In genomic region chr3:190301591-190301990, GRCh38 we compare ENCODE assay signal across 15 cellular contexts. TPM values are rescaled to one million over a fixed set of nuclear protein-coding genes. Genes with fewer than 3 reads are reported as not detected.
DNase-seq lines count a peak whose midpoint lies in the region; ATAC-seq, FAIRE-seq and TF ChIP-seq lines count a peak whose summit lies in the region.
"Had no signal": no experiment of that assay in that cellular context is flagged by ENCODE, and none has a peak within 500 bp of the region (broad histone marks: within the 10 kb centered on the region; RNA-seq: fewer than 3 reads in every experiment).

No MANE protein-coding gene starts in this region.

- peaks cover 5% of the 10 kb centered on the region for H3K4me1 Mint-ChIP-seq in central memory CD8-positive, alpha-beta T cell

- H3K27ac ChIP-seq in ACC112 (ENCODE audit: low read depth, low read length), result no peak overlapping the region
- no peak overlapping the region for H3K27ac ChIP-seq in effector memory CD4-positive, alpha-beta T cell (ENCODE audit: insufficient read depth, low read length, poor library complexity, severe bottlenecking)
- no peak overlapping the region for H3K27ac ChIP-seq in body of pancreas

- H3K79me2 ChIP-seq in ACC112 (ENCODE audit: control insufficient read depth, insufficient read depth, low read length, unreplicated experiment), result no peaks in the 10 kb centered on the region

- WGBS in body of pancreas, 2 donors, result 56 to 64% methylated on average over 3 of the region's 3 CpGs

- H3K27me3 ChIP-seq in ACC112 (ENCODE audit: insufficient read depth, low read length) (no peaks in the 10 kb centered on the region), body of pancreas (no peaks in the 10 kb centered on the region), H7 (ENCODE audit: control insufficient read depth, insufficient read depth, low read length) (no peaks in the 10 kb centered on the region)
- H3K27me3 ChIP-seq in effector memory CD4-positive, alpha-beta T cell (replicated peaks; ENCODE audit: control insufficient read depth, insufficient read depth, low read length, poor library complexity, severe bottlenecking), result no peaks in the 10 kb centered on the region

- DNase-seq in GM12892 (ENCODE audit: insufficient read length), result no peak
- peak; percentile 21 for DNase-seq in SIG-M5 (lab: John Stamatoyannopoulos, UW)
- no peak for DNase-seq in central memory CD8-positive, alpha-beta T cell (ENCODE audit: low spot score in 2 of 2)
- DNase-seq in effector memory CD4-positive, alpha-beta T cell, result no peak
- DNase-seq in body of pancreas, result no peak
- DNase-seq in H7, result no peak
- no peak for DNase-seq in DMS53 treated with DMSO at 0.1 percent for 48 hours (lab: John Stamatoyannopoulos, UW; ENCODE audit: unreplicated experiment)
- DNase-seq: activated effector memory CD4-positive, alpha-beta T cell treated with anti-CD3 and anti-CD28 coated beads, Interleukin-2, amount 50 U/mL, for 16 hours; HFFc6; islet precursor cell; NCI-H69; retina; stimulated activated CD4-positive, alpha-beta T cell treated with anti-CD3 and anti-CD28 coated beads, Interleukin-2, amount 100 ng/mL, for 48 hours; stimulated activated naive B cell treated with anti-CD40 and anti-IgM and Interleukin-4, amounts not matched to agents 10 μg/mL and 1 μg/mL and 100 μg/mL, for 72 hours had no signal

- no peaks in the 10 kb centered on the region for H3K36me3 ChIP-seq in ACC112 (ENCODE audit: insufficient read depth, low read length)
- no peaks in the 10 kb centered on the region for H3K36me3 ChIP-seq in effector memory CD4-positive, alpha-beta T cell (ENCODE audit: control insufficient read depth, insufficient read depth, low read length)
- no peaks in the 10 kb centered on the region for H3K36me3 ChIP-seq in body of pancreas (replicated peaks in 1 of 2; ENCODE audit: insufficient read depth in 1 of 2, low read depth in 2 of 2)
- H3K36me3 ChIP-seq in H7 (replicated peaks; ENCODE audit: control insufficient read depth, insufficient read depth, low read length), result no peaks in the 10 kb centered on the region

- H3K9me3 Mint-ChIP-seq in central memory CD8-positive, alpha-beta T cell, result no peaks in the 10 kb centered on the region
- H3K9me3 Mint-ChIP-seq: HFFc6; stimulated activated naive B cell treated with anti-CD40 and anti-IgM and Interleukin-4, amounts not matched to agents 10 μg/mL and 1 μg/mL and 100 μg/mL, for 72 hours had no signal

- peak overlapping the region; percentile 57 for H2AFZ ChIP-seq in ACC112 (ENCODE audit: low read length, unreplicated experiment)

- FAIRE-seq in GM12892 (lab: Jason Lieb, UNC), result peak; percentile 46

- intact Hi-C loops in body of pancreas (cut with DNase I), result no loop called here

- no peak for TF ChIP-seq POLR2A in GM12892 (IDR thresholded peaks at IDR 0.05; ENCODE audit: low read depth, low read length)
- no peak for TF ChIP-seq POLR2A in body of pancreas (IDR thresholded peaks at IDR 0.05)

- ATAC-seq in central memory CD8-positive, alpha-beta T cell (replicated peaks; ENCODE audit: extremely low read depth, poor library complexity, severe bottlenecking), result peak; percentile 49
- ATAC-seq in body of pancreas, result no peak
- ATAC-seq: stimulated activated naive B cell treated with anti-CD40 and anti-IgM and Interleukin-4, amounts not matched to agents 10 μg/mL and 1 μg/mL and 100 μg/mL, for 72 hours had no signal

- no peaks in the 10 kb centered on the region for H3K9me3 ChIP-seq in effector memory CD4-positive, alpha-beta T cell (ENCODE audit: control insufficient read depth, low read length)
- no peaks in the 10 kb centered on the region for H3K9me3 ChIP-seq in body of pancreas

- H3K4me3 ChIP-seq in ACC112 (ENCODE audit: low read depth, low read length) (no peak overlapping the region), body of pancreas (no peak overlapping the region), H7 (ENCODE audit: insufficient read depth, low read depth, low read length) (no peak overlapping the region)
- no peak overlapping the region for H3K4me3 ChIP-seq in effector memory CD4-positive, alpha-beta T cell (ENCODE audit: insufficient read depth, low read depth, low read length, poor library complexity, severe bottlenecking)

- H3K27me3 Mint-ChIP-seq in central memory CD8-positive, alpha-beta T cell, result peaks cover 32% of the 10 kb centered on the region

- H3K4me3 Mint-ChIP-seq in central memory CD8-positive, alpha-beta T cell, result no peak overlapping the region
- H3K4me3 Mint-ChIP-seq: HFFc6; stimulated activated naive B cell treated with anti-CD40 and anti-IgM and Interleukin-4, amounts not matched to agents 10 μg/mL and 1 μg/mL and 100 μg/mL, for 72 hours had no signal

- H3K27ac Mint-ChIP-seq in central memory CD8-positive, alpha-beta T cell (ENCODE audit: low read depth), result no peak overlapping the region
- H3K27ac Mint-ChIP-seq: HFFc6; stimulated activated naive B cell treated with anti-CD40 and anti-IgM and Interleukin-4, amounts not matched to agents 10 μg/mL and 1 μg/mL and 100 μg/mL, for 72 hours had no signal

- TF ChIP-seq CTCF in body of pancreas (IDR thresholded peaks at IDR 0.05), result no peak

- H3K4me1 ChIP-seq in ACC112 (ENCODE audit: control insufficient read depth, insufficient read depth, low read length, unreplicated experiment) (peaks cover 29% of the 10 kb centered on the region), body of pancreas (peaks cover 28% of the 10 kb centered on the region)
- H3K4me1 ChIP-seq in effector memory CD4-positive, alpha-beta T cell (ENCODE audit: control insufficient read depth, insufficient read depth, low read length, poor library complexity, severe bottlenecking), result no peaks in the 10 kb centered on the region

- H3K36me3 Mint-ChIP-seq in central memory CD8-positive, alpha-beta T cell (ENCODE audit: insufficient read depth), result no peaks in the 10 kb centered on the region
- H3K36me3 Mint-ChIP-seq: stimulated activated naive B cell treated with anti-CD40 and anti-IgM and Interleukin-4, amounts not matched to agents 10 μg/mL and 1 μg/mL and 100 μg/mL, for 72 hours had no signal

RNA-seq across cellular contexts. Expression of gene CLDN1, which starts 20.7 kb away (rescaled TPM):
- polyA plus RNA-seq in GM12892 (2012; ENCODE audit: missing spikeins), result 0.59 TPM
- total RNA-seq in body of pancreas, result 10 to 100 TPM; 33.3 to 57.9 TPM
- 0.62 and 0.67 TPM in 2 replicates for total RNA-seq in H7 (2014; rRNA removed; shearing (Covaris generic))

Comparison
In these comparisons a context has a peak if more than half of its experiments do, and no peak if none do; other contexts are left out.
1. RNA of gene CLDN1, which starts 20.7 kb away (total RNA-seq): 33.3 to 57.9 TPM in body of pancreas; 0.62 to 0.67 TPM in H7; every median in the first group is over 10 times any median in the second.